Comparison of ENCODE assay signal across 1 cellular context in the genomic region with DNA sequence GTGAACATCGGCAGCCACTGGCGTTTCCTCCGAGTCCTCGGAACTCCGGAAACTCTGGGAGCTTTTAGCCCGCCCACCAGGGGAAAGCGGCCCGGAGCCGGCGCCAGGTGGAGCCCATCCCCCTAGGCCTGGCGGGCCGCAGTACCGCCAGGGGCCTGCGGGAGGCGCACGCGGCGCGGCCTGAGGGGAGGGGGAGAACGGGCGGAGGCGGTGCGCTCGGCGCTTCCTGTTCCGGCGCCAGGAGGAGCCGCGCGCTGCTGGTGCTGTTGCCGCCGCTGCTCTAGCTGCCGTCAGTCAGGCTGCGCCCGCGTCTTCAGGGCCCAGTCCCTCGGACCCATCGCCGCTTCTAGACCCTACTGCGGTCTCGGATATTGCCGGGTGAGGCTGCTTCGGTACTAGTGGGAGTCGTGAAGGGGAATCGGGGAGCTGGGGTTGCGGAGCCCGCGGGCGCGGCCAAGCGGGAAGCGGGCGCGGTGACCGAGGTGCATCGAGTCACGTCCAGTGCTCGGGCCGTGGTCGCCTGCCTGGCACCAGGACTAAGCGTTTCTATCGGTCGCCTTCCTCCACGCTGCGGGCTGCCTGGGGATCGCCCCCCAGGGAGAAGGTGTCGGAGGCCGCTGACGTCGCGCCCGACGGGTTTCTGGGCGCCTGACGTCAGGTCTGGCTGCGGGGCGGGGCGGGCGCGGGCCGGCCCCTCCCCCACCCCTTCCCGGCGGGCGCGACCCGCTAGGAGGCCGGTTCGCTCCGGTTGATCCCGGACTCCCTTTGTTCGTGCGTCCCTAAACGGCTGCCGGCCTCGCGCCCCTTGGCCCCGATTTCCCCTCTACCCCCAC.
TF ChIP-seq lines count a peak whose summit lies in the region.

A gene (plus strand): TSS at position 222 of the 833 bp plus-strand sequence. CDS start 10,037 bp downstream, outside the sequence.

TF ChIP-seq in HepG2, 621 proteins besides CTCF, POLR2A, EP300 and RAD21 (continued from another document and continues in another):
- TF ChIP-seq, protein P1, sequence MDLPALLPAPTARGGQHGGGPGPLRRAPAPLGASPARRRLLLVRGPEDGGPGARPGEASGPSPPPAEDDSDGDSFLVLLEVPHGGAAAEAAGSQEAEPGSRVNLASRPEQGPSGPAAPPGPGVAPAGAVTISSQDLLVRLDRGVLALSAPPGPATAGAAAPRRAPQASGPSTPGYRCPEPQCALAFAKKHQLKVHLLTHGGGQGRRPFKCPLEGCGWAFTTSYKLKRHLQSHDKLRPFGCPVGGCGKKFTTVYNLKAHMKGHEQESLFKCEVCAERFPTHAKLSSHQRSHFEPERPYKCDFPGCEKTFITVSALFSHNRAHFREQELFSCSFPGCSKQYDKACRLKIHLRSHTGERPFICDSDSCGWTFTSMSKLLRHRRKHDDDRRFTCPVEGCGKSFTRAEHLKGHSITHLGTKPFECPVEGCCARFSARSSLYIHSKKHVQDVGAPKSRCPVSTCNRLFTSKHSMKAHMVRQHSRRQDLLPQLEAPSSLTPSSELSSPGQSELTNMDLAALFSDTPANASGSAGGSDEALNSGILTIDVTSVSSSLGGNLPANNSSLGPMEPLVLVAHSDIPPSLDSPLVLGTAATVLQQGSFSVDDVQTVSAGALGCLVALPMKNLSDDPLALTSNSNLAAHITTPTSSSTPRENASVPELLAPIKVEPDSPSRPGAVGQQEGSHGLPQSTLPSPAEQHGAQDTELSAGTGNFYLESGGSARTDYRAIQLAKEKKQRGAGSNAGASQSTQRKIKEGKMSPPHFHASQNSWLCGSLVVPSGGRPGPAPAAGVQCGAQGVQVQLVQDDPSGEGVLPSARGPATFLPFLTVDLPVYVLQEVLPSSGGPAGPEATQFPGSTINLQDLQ (CRISPR knock-in tag; IDR thresholded peaks at IDR 0.05), result no peak; the same call in 1 of the 2 replicates
- 0 out of 2 replicates have a peak, but pooled peaks have one; percentile 41 for TF ChIP-seq THYN1 (CRISPR knock-in tag; IDR thresholded peaks at IDR 0.05; ENCODE audit: borderline replicate concordance, low read depth)
- TF ChIP-seq, protein P2, sequence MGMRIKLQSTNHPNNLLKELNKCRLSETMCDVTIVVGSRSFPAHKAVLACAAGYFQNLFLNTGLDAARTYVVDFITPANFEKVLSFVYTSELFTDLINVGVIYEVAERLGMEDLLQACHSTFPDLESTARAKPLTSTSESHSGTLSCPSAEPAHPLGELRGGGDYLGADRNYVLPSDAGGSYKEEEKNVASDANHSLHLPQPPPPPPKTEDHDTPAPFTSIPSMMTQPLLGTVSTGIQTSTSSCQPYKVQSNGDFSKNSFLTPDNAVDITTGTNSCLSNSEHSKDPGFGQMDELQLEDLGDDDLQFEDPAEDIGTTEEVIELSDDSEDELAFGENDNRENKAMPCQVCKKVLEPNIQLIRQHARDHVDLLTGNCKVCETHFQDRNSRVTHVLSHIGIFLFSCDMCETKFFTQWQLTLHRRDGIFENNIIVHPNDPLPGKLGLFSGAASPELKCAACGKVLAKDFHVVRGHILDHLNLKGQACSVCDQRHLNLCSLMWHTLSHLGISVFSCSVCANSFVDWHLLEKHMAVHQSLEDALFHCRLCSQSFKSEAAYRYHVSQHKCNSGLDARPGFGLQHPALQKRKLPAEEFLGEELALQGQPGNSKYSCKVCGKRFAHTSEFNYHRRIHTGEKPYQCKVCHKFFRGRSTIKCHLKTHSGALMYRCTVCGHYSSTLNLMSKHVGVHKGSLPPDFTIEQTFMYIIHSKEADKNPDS (CRISPR knock-in tag; IDR thresholded peaks at IDR 0.05), result peak; percentile 94
- no peak for TF ChIP-seq RFX1 (IDR thresholded peaks at IDR 0.05)
- no peak for TF ChIP-seq KDM1A (CRISPR knock-in tag; IDR thresholded peaks at IDR 0.05)
- TF ChIP-seq ZBTB7B (CRISPR knock-in tag; IDR thresholded peaks at IDR 0.05), result no peak; the same call in 1 of the 2 replicates
- TF ChIP-seq NCOA2 (CRISPR knock-in tag; IDR thresholded peaks at IDR 0.05), result peak; percentile 49; the same call in 1 of the 2 replicates
- peak; percentile 94 for TF ChIP-seq TBX2 (CRISPR knock-in tag; IDR thresholded peaks at IDR 0.05; ENCODE audit: borderline replicate concordance)
- TF ChIP-seq, protein P3, sequence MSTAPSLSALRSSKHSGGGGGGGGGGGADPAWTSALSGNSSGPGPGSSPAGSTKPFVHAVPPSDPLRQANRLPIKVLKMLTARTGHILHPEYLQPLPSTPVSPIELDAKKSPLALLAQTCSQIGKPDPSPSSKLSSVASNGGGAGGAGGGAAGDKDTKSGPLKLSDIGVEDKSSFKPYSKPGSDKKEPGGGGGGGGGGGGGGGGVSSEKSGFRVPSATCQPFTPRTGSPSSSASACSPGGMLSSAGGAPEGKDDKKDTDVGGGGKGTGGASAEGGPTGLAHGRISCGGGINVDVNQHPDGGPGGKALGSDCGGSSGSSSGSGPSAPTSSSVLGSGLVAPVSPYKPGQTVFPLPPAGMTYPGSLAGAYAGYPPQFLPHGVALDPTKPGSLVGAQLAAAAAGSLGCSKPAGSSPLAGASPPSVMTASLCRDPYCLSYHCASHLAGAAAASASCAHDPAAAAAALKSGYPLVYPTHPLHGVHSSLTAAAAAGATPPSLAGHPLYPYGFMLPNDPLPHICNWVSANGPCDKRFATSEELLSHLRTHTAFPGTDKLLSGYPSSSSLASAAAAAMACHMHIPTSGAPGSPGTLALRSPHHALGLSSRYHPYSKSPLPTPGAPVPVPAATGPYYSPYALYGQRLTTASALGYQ (CRISPR knock-in tag; IDR thresholded peaks at IDR 0.05), result peak; percentile 80; the same call in 1 of the 2 replicates
- no peak for TF ChIP-seq ZNF589 (CRISPR knock-in tag; conservative IDR thresholded peaks at IDR 0.05)
- peak; percentile 87 for TF ChIP-seq GABPA (IDR thresholded peaks at IDR 0.05; ENCODE audit: low read depth, low read length)
- peak; percentile 81 for TF ChIP-seq GABPA (CRISPR knock-in tag; IDR thresholded peaks at IDR 0.05; ENCODE audit: low read depth)
- TF ChIP-seq RFXANK (CRISPR knock-in tag; IDR thresholded peaks at IDR 0.05), result peak; percentile 77
- no peak for TF ChIP-seq RELA (CRISPR knock-in tag; IDR thresholded peaks at IDR 0.05)
- peak; percentile 81 for TF ChIP-seq DR1 (CRISPR knock-in tag; IDR thresholded peaks at IDR 0.05)
- peak; percentile 79; the same call in 1 of the 2 replicates for TF ChIP-seq ZNF879 (CRISPR knock-in tag; IDR thresholded peaks at IDR 0.05)
- TF ChIP-seq, protein P4, sequence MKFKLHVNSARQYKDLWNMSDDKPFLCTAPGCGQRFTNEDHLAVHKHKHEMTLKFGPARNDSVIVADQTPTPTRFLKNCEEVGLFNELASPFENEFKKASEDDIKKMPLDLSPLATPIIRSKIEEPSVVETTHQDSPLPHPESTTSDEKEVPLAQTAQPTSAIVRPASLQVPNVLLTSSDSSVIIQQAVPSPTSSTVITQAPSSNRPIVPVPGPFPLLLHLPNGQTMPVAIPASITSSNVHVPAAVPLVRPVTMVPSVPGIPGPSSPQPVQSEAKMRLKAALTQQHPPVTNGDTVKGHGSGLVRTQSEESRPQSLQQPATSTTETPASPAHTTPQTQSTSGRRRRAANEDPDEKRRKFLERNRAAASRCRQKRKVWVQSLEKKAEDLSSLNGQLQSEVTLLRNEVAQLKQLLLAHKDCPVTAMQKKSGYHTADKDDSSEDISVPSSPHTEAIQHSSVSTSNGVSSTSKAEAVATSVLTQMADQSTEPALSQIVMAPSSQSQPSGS (CRISPR knock-in tag; IDR thresholded peaks at IDR 0.05), result no peak; the same call in none of the 2 replicates
- peak; percentile 91 for TF ChIP-seq ZNF451 (CRISPR knock-in tag; IDR thresholded peaks at IDR 0.05)
- TF ChIP-seq, protein P5, sequence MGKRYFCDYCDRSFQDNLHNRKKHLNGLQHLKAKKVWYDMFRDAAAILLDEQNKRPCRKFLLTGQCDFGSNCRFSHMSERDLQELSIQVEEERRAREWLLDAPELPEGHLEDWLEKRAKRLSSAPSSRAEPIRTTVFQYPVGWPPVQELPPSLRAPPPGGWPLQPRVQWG (CRISPR knock-in tag; IDR thresholded peaks at IDR 0.05; ENCODE audit: borderline replicate concordance, low read depth), result no peak
- no peak for TF ChIP-seq ZNF253 (CRISPR knock-in tag; IDR thresholded peaks at IDR 0.05; ENCODE audit: borderline replicate concordance)
- no peak for TF ChIP-seq ZFAT (CRISPR knock-in tag; conservative IDR thresholded peaks at IDR 0.05)
- TF ChIP-seq, protein P6, sequence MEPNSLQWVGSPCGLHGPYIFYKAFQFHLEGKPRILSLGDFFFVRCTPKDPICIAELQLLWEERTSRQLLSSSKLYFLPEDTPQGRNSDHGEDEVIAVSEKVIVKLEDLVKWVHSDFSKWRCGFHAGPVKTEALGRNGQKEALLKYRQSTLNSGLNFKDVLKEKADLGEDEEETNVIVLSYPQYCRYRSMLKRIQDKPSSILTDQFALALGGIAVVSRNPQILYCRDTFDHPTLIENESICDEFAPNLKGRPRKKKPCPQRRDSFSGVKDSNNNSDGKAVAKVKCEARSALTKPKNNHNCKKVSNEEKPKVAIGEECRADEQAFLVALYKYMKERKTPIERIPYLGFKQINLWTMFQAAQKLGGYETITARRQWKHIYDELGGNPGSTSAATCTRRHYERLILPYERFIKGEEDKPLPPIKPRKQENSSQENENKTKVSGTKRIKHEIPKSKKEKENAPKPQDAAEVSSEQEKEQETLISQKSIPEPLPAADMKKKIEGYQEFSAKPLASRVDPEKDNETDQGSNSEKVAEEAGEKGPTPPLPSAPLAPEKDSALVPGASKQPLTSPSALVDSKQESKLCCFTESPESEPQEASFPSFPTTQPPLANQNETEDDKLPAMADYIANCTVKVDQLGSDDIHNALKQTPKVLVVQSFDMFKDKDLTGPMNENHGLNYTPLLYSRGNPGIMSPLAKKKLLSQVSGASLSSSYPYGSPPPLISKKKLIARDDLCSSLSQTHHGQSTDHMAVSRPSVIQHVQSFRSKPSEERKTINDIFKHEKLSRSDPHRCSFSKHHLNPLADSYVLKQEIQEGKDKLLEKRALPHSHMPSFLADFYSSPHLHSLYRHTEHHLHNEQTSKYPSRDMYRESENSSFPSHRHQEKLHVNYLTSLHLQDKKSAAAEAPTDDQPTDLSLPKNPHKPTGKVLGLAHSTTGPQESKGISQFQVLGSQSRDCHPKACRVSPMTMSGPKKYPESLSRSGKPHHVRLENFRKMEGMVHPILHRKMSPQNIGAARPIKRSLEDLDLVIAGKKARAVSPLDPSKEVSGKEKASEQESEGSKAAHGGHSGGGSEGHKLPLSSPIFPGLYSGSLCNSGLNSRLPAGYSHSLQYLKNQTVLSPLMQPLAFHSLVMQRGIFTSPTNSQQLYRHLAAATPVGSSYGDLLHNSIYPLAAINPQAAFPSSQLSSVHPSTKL (CRISPR knock-in tag; IDR thresholded peaks at IDR 0.05), result peak; percentile 74
- TF ChIP-seq NR1H2 (CRISPR knock-in tag; IDR thresholded peaks at IDR 0.05; ENCODE audit: borderline replicate concordance, low read depth), result no peak
- peak; percentile 78; the same call in 1 of the 2 replicates for TF ChIP-seq MEIS1 (CRISPR knock-in tag; IDR thresholded peaks at IDR 0.05; ENCODE audit: borderline replicate concordance)
- no peak for TF ChIP-seq ZNF660 (CRISPR knock-in tag; IDR thresholded peaks at IDR 0.05; ENCODE audit: borderline replicate concordance, low read depth)
- 0 out of 2 replicates have a peak, but pooled peaks have one; percentile 65 for TF ChIP-seq ZNF296 (CRISPR knock-in tag; conservative IDR thresholded peaks at IDR 0.05)
- TF ChIP-seq, protein P7, sequence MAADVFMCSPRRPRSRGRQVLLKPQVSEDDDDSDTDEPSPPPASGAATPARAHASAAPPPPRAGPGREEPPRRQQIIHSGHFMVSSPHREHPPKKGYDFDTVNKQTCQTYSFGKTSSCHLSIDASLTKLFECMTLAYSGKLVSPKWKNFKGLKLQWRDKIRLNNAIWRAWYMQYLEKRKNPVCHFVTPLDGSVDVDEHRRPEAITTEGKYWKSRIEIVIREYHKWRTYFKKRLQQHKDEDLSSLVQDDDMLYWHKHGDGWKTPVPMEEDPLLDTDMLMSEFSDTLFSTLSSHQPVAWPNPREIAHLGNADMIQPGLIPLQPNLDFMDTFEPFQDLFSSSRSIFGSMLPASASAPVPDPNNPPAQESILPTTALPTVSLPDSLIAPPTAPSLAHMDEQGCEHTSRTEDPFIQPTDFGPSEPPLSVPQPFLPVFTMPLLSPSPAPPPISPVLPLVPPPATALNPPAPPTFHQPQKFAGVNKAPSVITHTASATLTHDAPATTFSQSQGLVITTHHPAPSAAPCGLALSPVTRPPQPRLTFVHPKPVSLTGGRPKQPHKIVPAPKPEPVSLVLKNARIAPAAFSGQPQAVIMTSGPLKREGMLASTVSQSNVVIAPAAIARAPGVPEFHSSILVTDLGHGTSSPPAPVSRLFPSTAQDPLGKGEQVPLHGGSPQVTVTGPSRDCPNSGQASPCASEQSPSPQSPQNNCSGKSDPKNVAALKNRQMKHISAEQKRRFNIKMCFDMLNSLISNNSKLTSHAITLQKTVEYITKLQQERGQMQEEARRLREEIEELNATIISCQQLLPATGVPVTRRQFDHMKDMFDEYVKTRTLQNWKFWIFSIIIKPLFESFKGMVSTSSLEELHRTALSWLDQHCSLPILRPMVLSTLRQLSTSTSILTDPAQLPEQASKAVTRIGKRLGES (CRISPR knock-in tag; IDR thresholded peaks at IDR 0.05; ENCODE audit: borderline replicate concordance), result no peak
- no peak for TF ChIP-seq ONECUT2 (CRISPR knock-in tag; IDR thresholded peaks at IDR 0.05)
- TF ChIP-seq ATF7-NPFF (CRISPR knock-in tag; IDR thresholded peaks at IDR 0.05; ENCODE audit: low read depth), result no peak; the same call in 1 of the 2 replicates
- TF ChIP-seq ZNF564 (CRISPR knock-in tag; IDR thresholded peaks at IDR 0.05), result peak; percentile 22; the same call in 1 of the 2 replicates
- TF ChIP-seq, protein P8, sequence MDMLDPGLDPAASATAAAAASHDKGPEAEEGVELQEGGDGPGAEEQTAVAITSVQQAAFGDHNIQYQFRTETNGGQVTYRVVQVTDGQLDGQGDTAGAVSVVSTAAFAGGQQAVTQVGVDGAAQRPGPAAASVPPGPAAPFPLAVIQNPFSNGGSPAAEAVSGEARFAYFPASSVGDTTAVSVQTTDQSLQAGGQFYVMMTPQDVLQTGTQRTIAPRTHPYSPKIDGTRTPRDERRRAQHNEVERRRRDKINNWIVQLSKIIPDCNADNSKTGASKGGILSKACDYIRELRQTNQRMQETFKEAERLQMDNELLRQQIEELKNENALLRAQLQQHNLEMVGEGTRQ (IDR thresholded peaks at IDR 0.05; ENCODE audit: low read depth, low read length), result no peak
- TF ChIP-seq, protein P8 (CRISPR knock-in tag; IDR thresholded peaks at IDR 0.05; ENCODE audit: borderline replicate concordance), result no peak
- TF ChIP-seq ZNF326 (CRISPR knock-in tag; IDR thresholded peaks at IDR 0.05; ENCODE audit: borderline replicate concordance), result no peak
- TF ChIP-seq ZNF572 (CRISPR knock-in tag; IDR thresholded peaks at IDR 0.05), result 0 out of 2 replicates have a peak, but pooled peaks have one; percentile 39
- TF ChIP-seq, protein P9, sequence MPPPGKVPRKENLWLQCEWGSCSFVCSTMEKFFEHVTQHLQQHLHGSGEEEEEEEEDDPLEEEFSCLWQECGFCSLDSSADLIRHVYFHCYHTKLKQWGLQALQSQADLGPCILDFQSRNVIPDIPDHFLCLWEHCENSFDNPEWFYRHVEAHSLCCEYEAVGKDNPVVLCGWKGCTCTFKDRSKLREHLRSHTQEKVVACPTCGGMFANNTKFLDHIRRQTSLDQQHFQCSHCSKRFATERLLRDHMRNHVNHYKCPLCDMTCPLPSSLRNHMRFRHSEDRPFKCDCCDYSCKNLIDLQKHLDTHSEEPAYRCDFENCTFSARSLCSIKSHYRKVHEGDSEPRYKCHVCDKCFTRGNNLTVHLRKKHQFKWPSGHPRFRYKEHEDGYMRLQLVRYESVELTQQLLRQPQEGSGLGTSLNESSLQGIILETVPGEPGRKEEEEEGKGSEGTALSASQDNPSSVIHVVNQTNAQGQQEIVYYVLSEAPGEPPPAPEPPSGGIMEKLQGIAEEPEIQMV (CRISPR knock-in tag; IDR thresholded peaks at IDR 0.05; ENCODE audit: low read depth), result peak; percentile 67; the same call in 1 of the 2 replicates
